In the genomic region with DNA sequence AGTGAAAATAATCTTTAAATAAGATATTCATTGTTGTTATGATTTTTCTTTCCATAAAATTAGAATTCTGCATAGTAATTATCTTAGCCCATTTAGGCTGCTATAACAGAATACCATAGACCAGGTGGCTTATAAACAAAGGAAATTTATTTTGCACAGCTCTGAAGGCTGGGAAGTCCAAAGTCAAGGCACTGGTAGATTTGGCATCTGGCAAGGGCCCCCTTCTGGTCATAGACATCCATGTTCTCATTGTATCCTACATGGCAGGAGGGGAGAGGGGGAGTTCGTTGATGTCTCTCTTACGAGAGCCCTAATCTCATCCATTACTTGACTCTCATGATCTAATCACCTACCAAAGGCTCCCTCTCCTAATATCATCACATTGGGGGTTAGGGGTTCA, we compare ENCODE assay signal across 1 cellular context.
TF ChIP-seq lines count a peak whose summit lies in the region.

No MANE protein-coding gene starts in this region.

TF ChIP-seq in GM23338, 12 proteins besides CTCF, POLR2A, EP300 and RAD21 (continued from another document):
- TF ChIP-seq, protein P1, sequence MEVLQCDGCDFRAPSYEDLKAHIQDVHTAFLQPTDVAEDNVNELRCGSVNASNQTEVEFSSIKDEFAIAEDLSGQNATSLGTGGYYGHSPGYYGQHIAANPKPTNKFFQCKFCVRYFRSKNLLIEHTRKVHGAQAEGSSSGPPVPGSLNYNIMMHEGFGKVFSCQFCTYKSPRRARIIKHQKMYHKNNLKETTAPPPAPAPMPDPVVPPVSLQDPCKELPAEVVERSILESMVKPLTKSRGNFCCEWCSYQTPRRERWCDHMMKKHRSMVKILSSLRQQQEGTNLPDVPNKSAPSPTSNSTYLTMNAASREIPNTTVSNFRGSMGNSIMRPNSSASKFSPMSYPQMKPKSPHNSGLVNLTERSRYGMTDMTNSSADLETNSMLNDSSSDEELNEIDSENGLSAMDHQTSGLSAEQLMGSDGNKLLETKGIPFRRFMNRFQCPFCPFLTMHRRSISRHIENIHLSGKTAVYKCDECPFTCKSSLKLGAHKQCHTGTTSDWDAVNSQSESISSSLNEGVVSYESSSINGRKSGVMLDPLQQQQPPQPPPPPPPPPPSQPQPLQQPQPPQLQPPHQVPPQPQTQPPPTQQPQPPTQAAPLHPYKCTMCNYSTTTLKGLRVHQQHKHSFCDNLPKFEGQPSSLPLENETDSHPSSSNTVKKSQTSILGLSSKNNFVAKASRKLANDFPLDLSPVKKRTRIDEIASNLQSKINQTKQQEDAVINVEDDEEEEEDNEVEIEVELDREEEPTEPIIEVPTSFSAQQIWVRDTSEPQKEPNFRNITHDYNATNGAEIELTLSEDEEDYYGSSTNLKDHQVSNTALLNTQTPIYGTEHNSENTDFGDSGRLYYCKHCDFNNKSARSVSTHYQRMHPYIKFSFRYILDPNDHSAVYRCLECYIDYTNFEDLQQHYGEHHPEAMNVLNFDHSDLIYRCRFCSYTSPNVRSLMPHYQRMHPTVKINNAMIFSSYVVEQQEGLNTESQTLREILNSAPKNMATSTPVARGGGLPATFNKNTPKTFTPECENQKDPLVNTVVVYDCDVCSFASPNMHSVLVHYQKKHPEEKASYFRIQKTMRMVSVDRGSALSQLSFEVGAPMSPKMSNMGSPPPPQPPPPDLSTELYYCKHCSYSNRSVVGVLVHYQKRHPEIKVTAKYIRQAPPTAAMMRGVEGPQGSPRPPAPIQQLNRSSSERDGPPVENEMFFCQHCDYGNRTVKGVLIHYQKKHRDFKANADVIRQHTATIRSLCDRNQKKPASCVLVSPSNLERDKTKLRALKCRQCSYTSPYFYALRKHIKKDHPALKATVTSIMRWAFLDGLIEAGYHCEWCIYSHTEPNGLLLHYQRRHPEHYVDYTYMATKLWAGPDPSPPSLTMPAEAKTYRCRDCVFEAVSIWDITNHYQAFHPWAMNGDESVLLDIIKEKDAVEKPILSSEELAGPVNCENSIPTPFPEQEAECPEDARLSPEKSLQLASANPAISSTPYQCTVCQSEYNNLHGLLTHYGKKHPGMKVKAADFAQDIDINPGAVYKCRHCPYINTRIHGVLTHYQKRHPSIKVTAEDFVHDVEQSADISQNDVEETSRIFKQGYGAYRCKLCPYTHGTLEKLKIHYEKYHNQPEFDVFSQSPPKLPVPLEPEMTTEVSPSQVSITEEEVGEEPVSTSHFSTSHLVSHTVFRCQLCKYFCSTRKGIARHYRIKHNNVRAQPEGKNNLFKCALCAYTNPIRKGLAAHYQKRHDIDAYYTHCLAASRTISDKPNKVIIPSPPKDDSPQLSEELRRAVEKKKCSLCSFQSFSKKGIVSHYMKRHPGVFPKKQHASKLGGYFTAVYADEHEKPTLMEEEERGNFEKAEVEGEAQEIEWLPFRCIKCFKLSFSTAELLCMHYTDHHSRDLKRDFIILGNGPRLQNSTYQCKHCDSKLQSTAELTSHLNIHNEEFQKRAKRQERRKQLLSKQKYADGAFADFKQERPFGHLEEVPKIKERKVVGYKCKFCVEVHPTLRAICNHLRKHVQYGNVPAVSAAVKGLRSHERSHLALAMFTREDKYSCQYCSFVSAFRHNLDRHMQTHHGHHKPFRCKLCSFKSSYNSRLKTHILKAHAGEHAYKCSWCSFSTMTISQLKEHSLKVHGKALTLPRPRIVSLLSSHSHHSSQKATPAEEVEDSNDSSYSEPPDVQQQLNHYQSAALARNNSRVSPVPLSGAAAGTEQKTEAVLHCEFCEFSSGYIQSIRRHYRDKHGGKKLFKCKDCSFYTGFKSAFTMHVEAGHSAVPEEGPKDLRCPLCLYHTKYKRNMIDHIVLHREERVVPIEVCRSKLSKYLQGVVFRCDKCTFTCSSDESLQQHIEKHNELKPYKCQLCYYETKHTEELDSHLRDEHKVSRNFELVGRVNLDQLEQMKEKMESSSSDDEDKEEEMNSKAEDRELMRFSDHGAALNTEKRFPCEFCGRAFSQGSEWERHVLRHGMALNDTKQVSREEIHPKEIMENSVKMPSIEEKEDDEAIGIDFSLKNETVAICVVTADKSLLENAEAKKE (CRISPR knock-in tag; IDR thresholded peaks at IDR 0.05) = no peak
- TF ChIP-seq ZNF114 (CRISPR knock-in tag; IDR thresholded peaks at IDR 0.05) (no peak), NANOG (IDR thresholded peaks at IDR 0.05; ENCODE audit: borderline replicate concordance) (no peak), EZH2 (IDR thresholded peaks at IDR 0.05; ENCODE audit: low read depth, unreplicated experiment) (no peak), POLR2AphosphoS5 (IDR thresholded peaks at IDR 0.05; ENCODE audit: low read depth) (no peak), EZH2phosphoT487 (IDR thresholded peaks at IDR 0.05; ENCODE audit: unreplicated experiment) (no peak)
- TF ChIP-seq, protein P2, sequence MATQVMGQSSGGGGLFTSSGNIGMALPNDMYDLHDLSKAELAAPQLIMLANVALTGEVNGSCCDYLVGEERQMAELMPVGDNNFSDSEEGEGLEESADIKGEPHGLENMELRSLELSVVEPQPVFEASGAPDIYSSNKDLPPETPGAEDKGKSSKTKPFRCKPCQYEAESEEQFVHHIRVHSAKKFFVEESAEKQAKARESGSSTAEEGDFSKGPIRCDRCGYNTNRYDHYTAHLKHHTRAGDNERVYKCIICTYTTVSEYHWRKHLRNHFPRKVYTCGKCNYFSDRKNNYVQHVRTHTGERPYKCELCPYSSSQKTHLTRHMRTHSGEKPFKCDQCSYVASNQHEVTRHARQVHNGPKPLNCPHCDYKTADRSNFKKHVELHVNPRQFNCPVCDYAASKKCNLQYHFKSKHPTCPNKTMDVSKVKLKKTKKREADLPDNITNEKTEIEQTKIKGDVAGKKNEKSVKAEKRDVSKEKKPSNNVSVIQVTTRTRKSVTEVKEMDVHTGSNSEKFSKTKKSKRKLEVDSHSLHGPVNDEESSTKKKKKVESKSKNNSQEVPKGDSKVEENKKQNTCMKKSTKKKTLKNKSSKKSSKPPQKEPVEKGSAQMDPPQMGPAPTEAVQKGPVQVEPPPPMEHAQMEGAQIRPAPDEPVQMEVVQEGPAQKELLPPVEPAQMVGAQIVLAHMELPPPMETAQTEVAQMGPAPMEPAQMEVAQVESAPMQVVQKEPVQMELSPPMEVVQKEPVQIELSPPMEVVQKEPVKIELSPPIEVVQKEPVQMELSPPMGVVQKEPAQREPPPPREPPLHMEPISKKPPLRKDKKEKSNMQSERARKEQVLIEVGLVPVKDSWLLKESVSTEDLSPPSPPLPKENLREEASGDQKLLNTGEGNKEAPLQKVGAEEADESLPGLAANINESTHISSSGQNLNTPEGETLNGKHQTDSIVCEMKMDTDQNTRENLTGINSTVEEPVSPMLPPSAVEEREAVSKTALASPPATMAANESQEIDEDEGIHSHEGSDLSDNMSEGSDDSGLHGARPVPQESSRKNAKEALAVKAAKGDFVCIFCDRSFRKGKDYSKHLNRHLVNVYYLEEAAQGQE (IDR thresholded peaks at IDR 0.05; ENCODE audit: unreplicated experiment) = no peak
TF ChIP-seq in GM23338: peak in this region for 0.
